In genomic region chr10:96212911-96213310, GRCh38 we compare ENCODE assay signal across 27 cellular contexts. TPM values are rescaled to one million over a fixed set of nuclear protein-coding genes. Genes with fewer than 3 reads are reported as not detected.
"Had no signal": no experiment of that assay in that cellular context is flagged by ENCODE, and none has a peak within 500 bp of the region (broad histone marks: within the 10 kb centered on the region; RNA-seq: fewer than 3 reads in every experiment).

No MANE protein-coding gene starts in this region.

- ATAC-seq: effector memory CD8-positive, alpha-beta T cell; left lobe of liver; natural killer cell treated with Interleukin-12 subunit alpha and Interleukin-12 subunit beta and Interleukin-15 and Interleukin-18, amount 100 ng/mL, for 72 hours; right cardiac atrium; stimulated activated naive CD8-positive, alpha-beta T cell treated with anti-CD3 and anti-CD28 coated beads, Interleukin-15, amount 100 ng/mL, for 72 hours had no signal

- H3K4me3 ChIP-seq: esophagus squamous epithelium, prostate gland, sigmoid colon, testis, tibial artery, upper lobe of left lung had no signal

- H3K27ac Mint-ChIP-seq: effector memory CD8-positive, alpha-beta T cell; natural killer cell treated with Interleukin-12 subunit alpha and Interleukin-12 subunit beta and Interleukin-15 and Interleukin-18, amount 100 ng/mL, for 72 hours; stimulated activated naive CD8-positive, alpha-beta T cell treated with anti-CD3 and anti-CD28 coated beads, Interleukin-15, amount 100 ng/mL, for 72 hours had no signal

- H2AFZ ChIP-seq: parathyroid adenoma had no signal

- H3K36me3 Mint-ChIP-seq: immature natural killer cell; natural killer cell treated with Interleukin-12 subunit alpha and Interleukin-12 subunit beta and Interleukin-15 and Interleukin-18, amount 100 ng/mL, for 72 hours had no signal

- DNase-seq: caudate nucleus; cerebellar nuclear complex; cortex of kidney; effector memory CD8-positive, alpha-beta T cell; erythroblast; esophagus squamous epithelium; foreskin melanocyte; hypothalamus; immature natural killer cell; islet precursor cell; right cardiac atrium; sigmoid colon; stimulated activated CD4-positive, alpha-beta T cell treated with anti-CD3 and anti-CD28 coated beads, Interleukin-2, amount 100 ng/mL, for 24 hours; stimulated activated CD4-positive, alpha-beta T cell treated with anti-CD3 and anti-CD28 coated beads, Interleukin-4, amount 100 ng/mL, for 24 hours; stimulated activated naive CD4-positive, alpha-beta T cell; stimulated activated naive CD8-positive, alpha-beta T cell treated with anti-CD3 and anti-CD28 coated beads, Interleukin-15, amount 100 ng/mL, for 72 hours; testis; tibial artery; upper lobe of left lung had no signal

- H3K4me3 Mint-ChIP-seq: effector memory CD8-positive, alpha-beta T cell; immature natural killer cell; natural killer cell treated with Interleukin-12 subunit alpha and Interleukin-12 subunit beta and Interleukin-15 and Interleukin-18, amount 100 ng/mL, for 72 hours; neural crest cell; stimulated activated naive CD8-positive, alpha-beta T cell treated with anti-CD3 and anti-CD28 coated beads, Interleukin-15, amount 100 ng/mL, for 72 hours had no signal

- H3K9ac ChIP-seq: parathyroid adenoma had no signal

- H3K4me1 ChIP-seq: esophagus squamous epithelium, prostate gland, sigmoid colon, testis, tibial artery, upper lobe of left lung had no signal

- H3K36me3 ChIP-seq: neutrophil, prostate gland, sigmoid colon, tibial artery, upper lobe of left lung had no signal

- H3K4me1 Mint-ChIP-seq: immature natural killer cell; neural crest cell; stimulated activated naive CD8-positive, alpha-beta T cell treated with anti-CD3 and anti-CD28 coated beads, Interleukin-15, amount 100 ng/mL, for 72 hours had no signal

- H3K9me3 Mint-ChIP-seq: effector memory CD8-positive, alpha-beta T cell; natural killer cell treated with Interleukin-12 subunit alpha and Interleukin-12 subunit beta and Interleukin-15 and Interleukin-18, amount 100 ng/mL, for 72 hours; neural crest cell; stimulated activated naive CD8-positive, alpha-beta T cell treated with anti-CD3 and anti-CD28 coated beads, Interleukin-15, amount 100 ng/mL, for 72 hours had no signal

- H3K9me3 ChIP-seq: esophagus squamous epithelium, neutrophil, prostate gland, sigmoid colon, testis, tibial artery, upper lobe of left lung had no signal

- H3K27me3 ChIP-seq: esophagus squamous epithelium, neutrophil, sigmoid colon, testis, tibial artery, upper lobe of left lung had no signal

- H3K79me2 ChIP-seq: parathyroid adenoma had no signal

- H3K27ac ChIP-seq: esophagus squamous epithelium, neutrophil, parathyroid adenoma, prostate gland, sigmoid colon, testis, tibial artery, upper lobe of left lung had no signal

RNA-seq across cellular contexts. Expression of gene BLNK, which starts 58.5 kb away (rescaled TPM):
- total RNA-seq: dermis microvascular lymphatic vessel endothelial cell, lung microvascular endothelial cell, neural crest cell had no signal
